In the genomic region with DNA sequence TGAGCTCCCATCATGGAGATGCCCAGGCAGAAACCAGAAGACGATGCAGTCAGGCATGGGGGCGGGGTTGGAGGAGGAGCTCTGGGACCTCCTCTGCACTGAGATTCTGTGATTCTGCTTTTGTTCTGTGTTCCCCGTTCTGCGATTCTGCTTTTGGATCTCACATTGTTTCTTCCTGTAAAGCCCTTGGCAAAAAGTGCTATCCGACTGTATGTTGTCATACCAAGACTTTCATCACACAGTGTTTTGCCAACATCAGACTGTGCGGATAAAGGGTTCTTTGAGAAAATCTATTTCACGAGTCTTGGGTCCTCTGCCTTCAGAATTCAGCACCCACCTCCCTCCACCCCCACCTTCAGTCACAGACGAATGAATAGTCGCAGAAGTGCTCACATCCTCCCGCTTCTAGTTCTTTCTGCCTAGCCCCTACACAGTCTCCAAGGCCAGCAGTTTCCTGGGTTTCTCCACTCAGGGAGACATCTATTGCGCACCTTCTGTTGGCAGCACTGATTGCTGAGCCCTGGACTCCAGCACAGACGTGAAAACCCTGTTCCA, we compare ENCODE assay signal across 28 cellular contexts. TPM values are rescaled to one million over a fixed set of nuclear protein-coding genes. Genes with fewer than 3 reads are reported as not detected.
A peak's percentile ranks its signal among the peaks of the same experiment; 100 is the strongest.
DNase-seq lines count a peak whose midpoint lies in the region; ATAC-seq and TF ChIP-seq lines count a peak whose summit lies in the region.
"Had no signal": no experiment of that assay in that cellular context is flagged by ENCODE, and none has a peak within 500 bp of the region (broad histone marks: within the 10 kb centered on the region; RNA-seq: fewer than 3 reads in every experiment).

No MANE protein-coding gene starts in this region.

- CTCF ChIA-PET in SK-N-SH (lab: Yijun Ruan, JAX) = interaction anchor here (1.6 kb wide), 1 partner anchor 529 kb away, joined by 4 read pairs; no protein-coding TSS in a partner anchor

- no peaks in the 10 kb centered on the region for H3K79me2 ChIP-seq in SK-N-SH (ENCODE audit: insufficient read depth)

- H3K4me1 ChIP-seq in right cardiac atrium (ENCODE audit: control insufficient read depth, insufficient read depth, low read length) (no peaks in the 10 kb centered on the region), SK-N-SH (ENCODE audit: control insufficient read depth in 1 of 2, insufficient read depth in 2 of 2, low read depth in 1 of 2, low read length in 1 of 2) (peaks cover 0 to 6% of the 10 kb centered on the region in 2 experiments; a peak in 1 of 4 replicates)
- H3K4me1 ChIP-seq: esophagus muscularis mucosa, HAP-1, testis had no signal

- H4K20me1 ChIP-seq in SK-N-SH (ENCODE audit: insufficient read depth) = no peaks in the 10 kb centered on the region

- intact Hi-C loops in right cardiac atrium (cut with DNase I) = no loop called here
- intact Hi-C loops in left ventricle myocardium superior (cut with micrococcal nuclease) = no loop called here

- H2AFZ ChIP-seq in SK-N-SH (ENCODE audit: low read depth) = no peak overlapping the region

- no peak for TF ChIP-seq RAD21 in SK-N-SH (IDR thresholded peaks at IDR 0.05; ENCODE audit: low read length)

- H3K9ac ChIP-seq in SK-N-SH = no peak overlapping the region

- no peaks in the 10 kb centered on the region for H3F3A ChIP-seq in SK-N-SH (replicated peaks; ENCODE audit: insufficient read depth)

- WGBS in right cardiac atrium = 51% methylated on average over 12 of the region's 12 CpGs
- WGBS in SK-N-SH (ENCODE audit: low lambda C conversion rate) = 82% methylated on average over 12 of the region's 12 CpGs

- no peaks in the 10 kb centered on the region for H3K27me3 ChIP-seq in right cardiac atrium (ENCODE audit: control insufficient read depth, insufficient read depth)
- no peaks in the 10 kb centered on the region for H3K27me3 ChIP-seq in SK-N-SH (ENCODE audit: insufficient read depth)
- H3K27me3 ChIP-seq: ovary, testis had no signal

- ATAC-seq in right cardiac atrium (peak; percentile 42 to 52), left ventricle myocardium superior (no peak)
- ATAC-seq: activated CD4-positive, CD25-positive, alpha-beta regulatory T cell treated with anti-CD3 and anti-CD28 coated beads, Interleukin-2, amount 50 U/mL, for 24 hours; activated T-cell treated with anti-CD3 and anti-CD28 coated beads, Interleukin-2, amount 50 U/mL, for 72 hours; mucosa of descending colon had no signal

- no peak overlapping the region for H3K27ac ChIP-seq in right cardiac atrium (ENCODE audit: low read length)
- no peak overlapping the region for H3K27ac ChIP-seq in SK-N-SH (ENCODE audit: low read depth in 2 of 2, low read length in 1 of 2)
- H3K27ac ChIP-seq: esophagus muscularis mucosa, ovary, SK-N-MC, spleen, testis had no signal

- no peaks in the 10 kb centered on the region for H3K36me3 ChIP-seq in SK-N-SH (replicated peaks in 1 of 2; ENCODE audit: control insufficient read depth in 1 of 2, insufficient read depth in 2 of 2, low read length in 1 of 2)
- H3K36me3 ChIP-seq: esophagus muscularis mucosa, HAP-1, ovary, spleen had no signal

- TF ChIP-seq EP300 in SK-N-SH (IDR thresholded peaks at IDR 0.05; ENCODE audit: borderline replicate concordance in 1 of 2, low read depth in 1 of 2, low read length in 1 of 2) = no peak

- H3K9me3 ChIP-seq in right cardiac atrium (ENCODE audit: control insufficient read depth, low read length) (no peaks in the 10 kb centered on the region), SK-N-SH (no peaks in the 10 kb centered on the region)
- H3K9me3 ChIP-seq: esophagus muscularis mucosa, HAP-1, mucosa of descending colon, ovary, spleen, testis had no signal

- no peak overlapping the region for H3K4me2 ChIP-seq in SK-N-SH

- no peaks in the 10 kb centered on the region for H3K9me2 ChIP-seq in SK-N-SH

- H3K4me3 ChIP-seq in right cardiac atrium (ENCODE audit: low read length) = no peak overlapping the region
- no peak overlapping the region for H3K4me3 ChIP-seq in cardiac fibroblast (replicated peaks in 1 of 2; ENCODE audit: low read depth in 2 of 2, low read length in 2 of 2)
- H3K4me3 ChIP-seq in SK-N-SH (ENCODE audit: low read depth in 2 of 2, low read length in 1 of 2) = no peak overlapping the region
- H3K4me3 ChIP-seq: esophagus muscularis mucosa, HAP-1, mucosa of descending colon, ovary, SK-N-MC, spleen, testis had no signal

- TF ChIP-seq CTCF in cardiac fibroblast (IDR thresholded peaks at IDR 0.05; ENCODE audit: low read depth, low read length) = no peak
- TF ChIP-seq CTCF in SK-N-SH (IDR thresholded peaks at IDR 0.05) = no peak

- peak in 1 of 3 donors; percentile 48 for DNase-seq in right cardiac atrium
- DNase-seq in left ventricle myocardium superior = no peak
- DNase-seq in cardiac fibroblast (ENCODE audit: low read depth in 2 of 2) = peak; percentile 14 to 20
- peak; percentile 52 for DNase-seq in iPS-NIHi11 (ENCODE audit: low spot score)
- DNase-seq in NCI-H748 treated with DMSO at 0.1 percent for 48 hours (lab: John Stamatoyannopoulos, UW) = no peak
- no peak for DNase-seq in stimulated activated CD4-positive, alpha-beta T cell treated with anti-CD3 and anti-CD28 coated beads, Interleukin-4, amount 100 ng/mL, for 1 hour
- no peak for DNase-seq in SK-N-SH
- no peak for DNase-seq in NCI-H446 (lab: John Stamatoyannopoulos, UW)
- DNase-seq: activated CD4-positive, alpha-beta memory T cell treated with anti-CD3 and anti-CD28 coated beads for 36 hours; activated T-cell treated with anti-CD3 and anti-CD28 coated beads, Interleukin-2, amount 50 U/mL, for 72 hours; CD4-positive, alpha-beta memory T cell; Karpas-422; mammary epithelial cell; mucosa of descending colon; natural killer cell; NCI-H1436; NCI-H2081; NCI-H69; ovary; RPMI8226; spleen; stimulated activated CD4-positive, alpha-beta T cell treated with anti-CD3 and anti-CD28 coated beads, Interleukin-2, amount 100 ng/mL, for 24 hours; stimulated activated CD8-positive, alpha-beta memory T cell treated with anti-CD3 and anti-CD28 coated beads, Interleukin-4, amount 100 ng/mL, for 48 hours; testis had no signal

- POLR2A ChIA-PET in SK-N-SH (lab: Yijun Ruan, JAX) = no interaction called here

TF ChIP-seq in SK-N-SH, 30 proteins besides CTCF, POLR2A, EP300 and RAD21:
- TF ChIP-seq ZBTB33 (IDR thresholded peaks at IDR 0.05; ENCODE audit: borderline replicate concordance, low read depth) (no peak), FOXM1 (IDR thresholded peaks at IDR 0.05; ENCODE audit: low read depth) (no peak), TEAD4 (IDR thresholded peaks at IDR 0.05; ENCODE audit: borderline replicate concordance, insufficient read depth) (no peak), REST (IDR thresholded peaks at IDR 0.05; ENCODE audit: low read depth, low read length) (no peak), GABPA (IDR thresholded peaks at IDR 0.05; ENCODE audit: low read depth) (no peak)
TF ChIP-seq in SK-N-SH: peak in this region for 0.

RNA-seq across cellular contexts. Expression of gene PWP1, which starts 24.7 kb away (rescaled TPM):
- total RNA-seq in right cardiac atrium (10 to 100 TPM; 11.4 to 14.7 (median 13.3) TPM), left ventricle myocardium superior (12.0 TPM)
- polyA plus RNA-seq in right cardiac atrium (11.9 TPM), SK-N-SH (2012; rRNA removed) (129 and 165 TPM in 2 replicates)
- polyA plus RNA-seq in SK-N-SH (2012; cell fraction: cytosol; rRNA removed) = 146 and 181 TPM in 2 replicates
- 103 and 127 TPM in 2 replicates for polyA plus RNA-seq in SK-N-SH (2012; cell fraction: nucleus; rRNA removed)

Comparison
In these comparisons a context has a peak if more than half of its experiments do, and no peak if none do; other contexts are left out.
1. DNase-seq: peak in cardiac fibroblast (2 of 2) and iPS-NIHi11 (single experiment); none in left ventricle myocardium superior (single experiment), NCI-H748 treated with DMSO at 0.1 percent for 48 hours (single experiment), stimulated activated CD4-positive, alpha-beta T cell treated with anti-CD3 and anti-CD28 coated beads, Interleukin-4, amount 100 ng/mL, for 1 hour (single experiment), SK-N-SH (single experiment) and NCI-H446 (0 of 2).